In the genomic region with DNA sequence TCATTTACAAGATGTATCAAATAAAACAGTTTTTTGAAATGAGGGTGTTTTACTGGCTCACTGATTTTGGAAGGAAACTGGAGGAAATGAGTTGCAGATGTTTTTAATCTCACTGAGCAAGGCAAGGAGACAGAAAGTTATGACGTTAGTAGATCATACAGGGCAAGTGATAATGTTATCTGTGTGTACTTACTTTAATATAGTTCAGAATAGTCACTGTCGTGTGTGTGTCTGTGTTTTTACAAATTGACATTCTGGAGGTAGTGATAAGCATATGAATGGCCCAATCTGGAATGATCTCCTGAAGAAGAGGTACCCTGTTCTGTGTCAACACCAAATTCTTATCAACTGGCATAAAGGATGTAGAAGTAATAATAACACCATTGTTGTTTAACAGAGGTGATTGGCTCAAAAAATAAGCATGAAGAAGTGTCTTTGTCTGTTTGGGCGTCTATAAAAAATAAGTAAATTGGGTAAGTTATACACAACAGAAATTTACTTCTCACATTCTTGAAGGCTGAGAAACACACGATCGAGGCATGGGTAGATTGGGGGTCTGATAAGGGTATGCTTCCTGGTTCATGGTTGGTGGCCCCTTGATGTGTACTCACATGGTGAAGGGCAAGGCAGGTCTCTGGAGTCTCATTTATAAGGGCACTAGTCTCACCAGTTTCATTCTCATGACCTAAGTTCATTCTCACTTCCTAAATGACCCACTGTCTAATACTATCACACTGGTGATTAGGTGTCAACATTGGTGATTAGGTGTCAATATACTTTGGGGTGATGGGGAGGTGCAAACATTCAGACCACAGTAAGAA, we compare ENCODE assay signal across 1 cellular context.
A peak's percentile ranks its signal among the peaks of the same experiment; 100 is the strongest.
TF ChIP-seq lines count a peak whose summit lies in the region.

No MANE protein-coding gene starts in this region.

TF ChIP-seq in SK-N-SH treated with all-trans-retinoic acid at 6 μM for 48 hours, 23 proteins besides CTCF, POLR2A, EP300 and RAD21 (continued from another document):
- no peak for TF ChIP-seq BACH2 (CRISPR knock-in tag; IDR thresholded peaks at IDR 0.05; ENCODE audit: borderline replicate concordance)
- peak; percentile 85 for TF ChIP-seq ISL1 (CRISPR knock-in tag; IDR thresholded peaks at IDR 0.05)
- no peak for TF ChIP-seq CSDC2 (CRISPR knock-in tag; IDR thresholded peaks at IDR 0.05)
- TF ChIP-seq, protein P1, sequence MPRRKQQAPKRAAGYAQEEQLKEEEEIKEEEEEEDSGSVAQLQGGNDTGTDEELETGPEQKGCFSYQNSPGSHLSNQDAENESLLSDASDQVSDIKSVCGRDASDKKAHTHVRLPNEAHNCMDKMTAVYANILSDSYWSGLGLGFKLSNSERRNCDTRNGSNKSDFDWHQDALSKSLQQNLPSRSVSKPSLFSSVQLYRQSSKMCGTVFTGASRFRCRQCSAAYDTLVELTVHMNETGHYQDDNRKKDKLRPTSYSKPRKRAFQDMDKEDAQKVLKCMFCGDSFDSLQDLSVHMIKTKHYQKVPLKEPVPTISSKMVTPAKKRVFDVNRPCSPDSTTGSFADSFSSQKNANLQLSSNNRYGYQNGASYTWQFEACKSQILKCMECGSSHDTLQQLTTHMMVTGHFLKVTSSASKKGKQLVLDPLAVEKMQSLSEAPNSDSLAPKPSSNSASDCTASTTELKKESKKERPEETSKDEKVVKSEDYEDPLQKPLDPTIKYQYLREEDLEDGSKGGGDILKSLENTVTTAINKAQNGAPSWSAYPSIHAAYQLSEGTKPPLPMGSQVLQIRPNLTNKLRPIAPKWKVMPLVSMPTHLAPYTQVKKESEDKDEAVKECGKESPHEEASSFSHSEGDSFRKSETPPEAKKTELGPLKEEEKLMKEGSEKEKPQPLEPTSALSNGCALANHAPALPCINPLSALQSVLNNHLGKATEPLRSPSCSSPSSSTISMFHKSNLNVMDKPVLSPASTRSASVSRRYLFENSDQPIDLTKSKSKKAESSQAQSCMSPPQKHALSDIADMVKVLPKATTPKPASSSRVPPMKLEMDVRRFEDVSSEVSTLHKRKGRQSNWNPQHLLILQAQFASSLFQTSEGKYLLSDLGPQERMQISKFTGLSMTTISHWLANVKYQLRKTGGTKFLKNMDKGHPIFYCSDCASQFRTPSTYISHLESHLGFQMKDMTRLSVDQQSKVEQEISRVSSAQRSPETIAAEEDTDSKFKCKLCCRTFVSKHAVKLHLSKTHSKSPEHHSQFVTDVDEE (CRISPR knock-in tag; IDR thresholded peaks at IDR 0.05) = peak; percentile 98
- peak; percentile 98 for TF ChIP-seq TCF4 (CRISPR knock-in tag; IDR thresholded peaks at IDR 0.05; ENCODE audit: borderline replicate concordance)
TF ChIP-seq in SK-N-SH treated with all-trans-retinoic acid at 6 μM for 48 hours: peak in this region for 10.
